Comparison of ENCODE assay signal across 8 cellular contexts in the genomic region with DNA sequence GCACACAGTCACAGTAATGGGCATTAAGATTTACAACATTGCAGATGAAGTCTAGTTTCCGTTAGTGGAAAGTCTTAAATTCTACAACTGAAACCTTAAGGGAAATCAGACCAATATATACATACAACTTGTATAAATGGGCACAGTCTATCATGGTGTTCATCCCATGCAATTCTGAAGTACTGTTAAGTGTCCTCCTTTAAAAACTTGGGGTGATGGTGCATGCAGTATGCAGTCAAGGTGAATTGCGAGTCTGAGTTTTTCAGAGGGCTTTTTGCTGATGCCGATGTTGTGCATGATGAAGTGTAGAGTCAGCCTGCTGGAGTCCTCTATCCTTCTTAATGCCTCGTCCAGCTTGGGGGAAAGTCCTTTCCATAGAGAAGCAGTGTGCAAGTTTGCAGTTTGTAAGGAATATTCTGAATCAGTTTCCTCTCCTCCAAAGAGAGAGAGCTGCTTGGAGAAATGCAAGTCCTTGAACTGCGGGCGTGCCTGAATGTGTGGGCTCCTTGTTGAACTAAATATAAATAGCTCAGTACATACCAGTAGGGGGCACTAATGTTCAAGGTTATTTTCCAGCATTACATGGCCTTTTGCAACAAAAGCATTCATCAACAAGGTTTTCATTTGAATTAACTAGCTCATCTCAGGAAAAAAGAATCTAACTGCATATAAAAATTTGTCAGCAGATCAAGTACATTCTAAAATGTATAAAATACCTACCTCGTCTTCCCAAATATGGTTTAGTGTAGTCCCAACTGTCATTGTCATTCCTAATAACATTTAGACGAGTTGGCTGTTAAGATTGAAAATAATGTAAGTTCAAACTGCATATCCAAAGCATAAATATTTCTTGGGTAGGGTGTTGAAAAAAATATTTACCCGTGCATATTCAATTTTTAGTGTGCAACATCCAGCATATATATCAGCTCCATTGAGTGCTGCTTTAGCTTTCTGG. TPM values are rescaled to one million over a fixed set of nuclear protein-coding genes. Genes with fewer than 3 reads are reported as not detected.
DNase-seq lines count a peak whose midpoint lies in the region; ATAC-seq and TF ChIP-seq lines count a peak whose summit lies in the region.

No MANE protein-coding gene starts in this region.

- H3K4me1 ChIP-seq in Peyer's patch (no peaks in the 10 kb centered on the region), spleen (peaks cover 0 to 39% (median 9%) of the 10 kb centered on the region in 6 donors)

- peak; percentile 3 to 89 (median 38) for DNase-seq in stimulated activated naive CD4-positive, alpha-beta T cell (lab: John Stamatoyannopoulos, UW)
- DNase-seq in stimulated activated naive CD4-positive, alpha-beta T cell treated with Interleukin-2 at 50 U/mL for 16 hours (lab: John Stamatoyannopoulos, UW): no peak
- peak; percentile 68 for DNase-seq in LoVo (ENCODE audit: low spot score)
- peak in 1 of 3 donors; percentile 57 for DNase-seq in Peyer's patch
- DNase-seq in iPS-NIHi11 (ENCODE audit: low spot score): peak; percentile 53
- DNase-seq in spleen: no peak

- H3K27ac ChIP-seq in Peyer's patch: no peak overlapping the region
- H3K27ac ChIP-seq in spleen: no peak overlapping the region

- no peaks in the 10 kb centered on the region for H3K9me3 Mint-ChIP-seq in brain

- 62 to 69% (median 64%) methylated on average over 9 of the region's 9 CpGs for WGBS in spleen, 5 donors

- peaks cover 15% of the 10 kb centered on the region for H3K4me1 Mint-ChIP-seq in brain

- intact Hi-C loops in spleen (cut with DNase I; ENCODE audit: low total_unique reads): loop anchor here (5.0 kb wide), 1 partner anchor 151 kb away; no protein-coding TSS in a partner anchor

- peaks cover 0 to 45% (median 0%) of the 10 kb centered on the region in 3 donors for H3K36me3 ChIP-seq in Peyer's patch
- H3K36me3 ChIP-seq in spleen: peaks cover 0 to 60% (median 10%) of the 10 kb centered on the region in 6 donors

- H3K9me3 ChIP-seq in Peyer's patch (no peaks in the 10 kb centered on the region), spleen (no peaks in the 10 kb centered on the region)

- ATAC-seq in GM18505 (IDR thresholded peaks at IDR 0.05; ENCODE audit: unreplicated experiment): no peak

- no peaks in the 10 kb centered on the region for H3K27me3 ChIP-seq in Peyer's patch
- no peaks in the 10 kb centered on the region for H3K27me3 ChIP-seq in spleen (replicated peaks in 1 of 7)

- H3K27me3 Mint-ChIP-seq in brain: no peaks in the 10 kb centered on the region

- H3K36me3 Mint-ChIP-seq in brain: peaks cover 55% of the 10 kb centered on the region

- TF ChIP-seq CTCF in Peyer's patch (IDR thresholded peaks at IDR 0.05) (peak; percentile 24 to 86 (median 82)), brain (conservative IDR thresholded peaks at IDR 0.05) (peak; percentile 77 to 79), spleen (IDR thresholded peaks at IDR 0.05 in 8 of 11, conservative IDR thresholded peaks at IDR 0.05 in 3 of 11) (peak; percentile 43 to 74 (median 67))

- TF ChIP-seq POLR2A in Peyer's patch (IDR thresholded peaks at IDR 0.05) (no peak), spleen (IDR thresholded peaks at IDR 0.05) (no peak), GM18505 (IDR thresholded peaks at IDR 0.05; ENCODE audit: borderline replicate concordance, extremely low read depth, insufficient read depth, insufficient read length) (no peak)

- H3K4me3 Mint-ChIP-seq in brain: no peak overlapping the region

- H3K27ac Mint-ChIP-seq in brain: peak overlapping the region in 4 of 5 experiments; percentile 32 to 78 (median 60)

- no peak overlapping the region for H3K4me3 ChIP-seq in Peyer's patch
- H3K4me3 ChIP-seq in spleen: no peak overlapping the region

RNA-seq across cellular contexts. Expression of a gene that starts 21.3 kb away (rescaled TPM):
- 10 to 100 TPM; 33.3 to 70.1 (median 48.0) TPM for total RNA-seq in Peyer's patch
- 33.3 TPM for polyA plus RNA-seq in brain (ENCODE audit: insufficient read depth, low read depth, low replicate concordance)
- 10 to 100 TPM; 28.6 to 53.4 (median 38.0) TPM for total RNA-seq in spleen
- 1 to 10 TPM; 4.8 to 7.4 (median 5.2) TPM for polyA plus RNA-seq in spleen

Comparison
In these comparisons a context has a peak if more than half of its experiments do, and no peak if none do; other contexts are left out.
1. DNase-seq: peak in stimulated activated naive CD4-positive, alpha-beta T cell (6 of 6), LoVo (single experiment) and iPS-NIHi11 (single experiment); none in stimulated activated naive CD4-positive, alpha-beta T cell treated with Interleukin-2 at 50 U/mL for 16 hours (single experiment) and spleen (single experiment).
2. Peak in every context shown above with its lines, with median percentiles within 50 percentile points of each other: CTCF ChIP-seq.